8 cellular contexts compared by ENCODE assay signal in genomic region chr12:27332407-27333310, GRCh38. TPM values are rescaled to one million over a fixed set of nuclear protein-coding genes. Genes with fewer than 3 reads are reported as not detected.
A peak's percentile ranks its signal among the peaks of the same experiment; 100 is the strongest.
DNase-seq lines count a peak whose midpoint lies in the region; ATAC-seq and TF ChIP-seq lines count a peak whose summit lies in the region.

Gene BMAL2, plus strand, starts transcription at chr12:27332836. Its CDS starts 237 bp downstream, at chr12:27333073.

- peak within 1 kb of the TSS; percentile 67 for H2AFZ ChIP-seq in PC-3 (ENCODE audit: low read length)

- H3K4me1 Mint-ChIP-seq in CD8-positive, alpha-beta T cell (ENCODE audit: low read depth): peaks cover 14% of the 10 kb centered on the region

- CTCF ChIA-PET in CD8-positive, alpha-beta T cell (lab: Charles Lee): no interaction called here
- CTCF ChIA-PET in PC-3 (lab: Charles Lee): no interaction called here

- H3K4me1 ChIP-seq in CD8-positive, alpha-beta T cell (ENCODE audit: insufficient read depth, low read length): peaks cover 11% of the 10 kb centered on the region
- H3K4me1 ChIP-seq in PC-3 (ENCODE audit: insufficient read depth, low read length): peaks cover 65% of the 10 kb centered on the region

- H3K79me2 ChIP-seq in PC-3 (ENCODE audit: low read length): peaks cover 59% of the 10 kb centered on the region

- H3K36me3 Mint-ChIP-seq in CD8-positive, alpha-beta T cell: no peaks in the 10 kb centered on the region

- peak in 4 of 7 experiments; percentile 4 to 56 (median 16) for DNase-seq in CD8-positive, alpha-beta T cell
- DNase-seq in PC-3: peak; percentile 79
- DNase-seq in activated gamma-delta T cell treated with Interleukin-2 at 50 U/mL for 16 hours: peak; percentile 12
- DNase-seq in Right ventricle myocardium inferior (ENCODE audit: missing footprints): peak; percentile 67
- peak; percentile 84 for DNase-seq in posterior vena cava (ENCODE audit: low spot score)
- no peak for DNase-seq in globus pallidus (ENCODE audit: low spot score)

- H3K9me3 Mint-ChIP-seq in CD8-positive, alpha-beta T cell: no peaks in the 10 kb centered on the region

- H3K9ac ChIP-seq in PC-3 (ENCODE audit: low read length): peak within 1 kb of the TSS; percentile 91

- ATAC-seq in CD8-positive, alpha-beta T cell: peak; percentile 61
- ATAC-seq in GM19372 (IDR thresholded peaks at IDR 0.05; ENCODE audit: low read depth, unreplicated experiment): peak; percentile 43
- ATAC-seq in HG03469 (IDR thresholded peaks at IDR 0.05; ENCODE audit: unreplicated experiment): peak; percentile 21
- peak; percentile 6 for ATAC-seq in PC-3
- ATAC-seq in Right ventricle myocardium inferior: peak; percentile 79

- H3K4me2 ChIP-seq in PC-3 (ENCODE audit: low read length): peak within 1 kb of the TSS; percentile 93

- H3K27ac ChIP-seq in CD8-positive, alpha-beta T cell (ENCODE audit: low read depth, low read length): no peak within 1 kb of the TSS
- H3K27ac ChIP-seq in PC-3 (ENCODE audit: low read length): peak within 1 kb of the TSS; percentile 95

- H3F3A ChIP-seq in PC-3 (ENCODE audit: low read length, unreplicated experiment): peaks cover 30% of the 10 kb centered on the region

- H3K27ac Mint-ChIP-seq in CD8-positive, alpha-beta T cell: no peak within 1 kb of the TSS

- H3K36me3 ChIP-seq in CD8-positive, alpha-beta T cell (ENCODE audit: insufficient read depth, low read length): no peaks in the 10 kb centered on the region
- H3K36me3 ChIP-seq in PC-3 (ENCODE audit: low read depth, low read length): 0 out of 2 replicates have a peak, but pooled peaks cover 3% of the 10 kb centered on the region

- POLR2A ChIA-PET in CD8-positive, alpha-beta T cell (lab: Charles Lee): no interaction called here
- POLR2A ChIA-PET in PC-3 (lab: Charles Lee; ENCODE audit: unreplicated experiment): interaction anchor here (0.6 to 1.7 kb wide), 7 partner anchors 8 to 389 kb away, joined by 3 to 11 read pairs (median 4); no protein-coding TSS in a partner anchor

- intact Hi-C loops in CD8-positive, alpha-beta T cell (cut with DNase I, micrococcal nuclease): no loop called here
- intact Hi-C loops in PC-3 (cut with micrococcal nuclease) (loop anchor here (5.0 to 10.0 kb wide), 2 partner anchors 322 to 370 kb away; no protein-coding TSS in a partner anchor), Right ventricle myocardium inferior (cut with DNase I) (no loop called here), posterior vena cava (cut with DNase I) (no loop called here)

- H3K4me3 Mint-ChIP-seq in CD8-positive, alpha-beta T cell: peak within 1 kb of the TSS; percentile 86

- H3K9me3 ChIP-seq in CD8-positive, alpha-beta T cell (ENCODE audit: low read length): no peaks in the 10 kb centered on the region
- H3K9me3 ChIP-seq in PC-3 (ENCODE audit: low read length): no peaks in the 10 kb centered on the region

- peaks cover 5% of the 10 kb centered on the region for H3K27me3 ChIP-seq in CD8-positive, alpha-beta T cell (ENCODE audit: insufficient read depth, low read length)
- H3K27me3 ChIP-seq in PC-3 (ENCODE audit: low read length): no peaks in the 10 kb centered on the region

- H4K20me1 ChIP-seq in PC-3 (ENCODE audit: low read length): no peaks in the 10 kb centered on the region

- no peaks in the 10 kb centered on the region for H3K9me2 ChIP-seq in PC-3 (replicated peaks; ENCODE audit: low read length)

- H3K27me3 Mint-ChIP-seq in CD8-positive, alpha-beta T cell (ENCODE audit: low read depth): peaks cover 35% of the 10 kb centered on the region

- BruUV-seq in PC-3 (replicated peaks; lab: Mats Ljungman, UMichigan): no TSS peak

- peak within 1 kb of the TSS; percentile 48 for H3K4me3 ChIP-seq in CD8-positive, alpha-beta T cell (ENCODE audit: low read depth, low read length)
- peak within 1 kb of the TSS; percentile 83 for H3K4me3 ChIP-seq in PC-3 (ENCODE audit: low read length)

- TF ChIP-seq CTCF in CD8-positive, alpha-beta T cell (IDR thresholded peaks at IDR 0.05): no peak
- TF ChIP-seq CTCF in PC-3 (conservative IDR thresholded peaks at IDR 0.05; ENCODE audit: low read depth, low read length): no peak

RNA-seq across cellular contexts. Expression of gene BMAL2, which starts in this region (rescaled TPM):
- total RNA-seq in CD8-positive, alpha-beta T cell: not detected
- total RNA-seq in PC-3 (2014; rRNA removed): 126 and 137 TPM in 2 replicates
- 1.2 TPM for total RNA-seq in Right ventricle myocardium inferior
- 10 to 100 TPM in 1 of 2 donors, 1 to 10 TPM in 1; 7.6 to 32.7 TPM for total RNA-seq in posterior vena cava

Comparison
In these comparisons a context has a peak if more than half of its experiments do, and no peak if none do; other contexts are left out.
1. Peak in DNase-seq, ATAC-seq and H3K4me3 ChIP-seq in CD8-positive, alpha-beta T cell; RNA of the gene not detected or under 1 TPM.
2. ATAC-seq: peak in every context shown above with its lines; median percentile 79 in Right ventricle myocardium inferior; 61 in CD8-positive, alpha-beta T cell; 43 in GM19372; 21 in HG03469; 6 in PC-3.